1 cellular context compared by ENCODE assay signal in the genomic region with DNA sequence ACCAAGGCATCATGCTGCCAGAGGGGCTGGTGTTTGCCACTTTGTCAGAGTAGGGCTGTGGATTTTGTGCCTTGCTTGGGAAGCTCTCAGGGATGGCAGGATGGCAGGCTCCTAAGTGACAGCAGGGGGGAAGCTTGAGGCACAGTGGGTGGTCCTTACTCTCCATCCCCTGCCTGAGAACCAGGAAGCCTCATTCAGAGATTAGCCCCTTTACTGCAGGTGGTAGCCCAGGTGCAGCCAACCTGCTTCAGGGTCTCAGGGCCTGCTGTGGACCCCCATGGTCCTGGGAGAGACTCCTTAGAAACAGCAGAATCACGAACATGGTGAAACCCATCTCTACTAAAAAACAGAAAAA.
TF ChIP-seq lines count a peak whose summit lies in the region.

No MANE protein-coding gene starts in this region.

TF ChIP-seq in K562, 482 proteins besides CTCF, POLR2A, EP300 and RAD21 (continued from another document):
- TF ChIP-seq, protein P1, sequence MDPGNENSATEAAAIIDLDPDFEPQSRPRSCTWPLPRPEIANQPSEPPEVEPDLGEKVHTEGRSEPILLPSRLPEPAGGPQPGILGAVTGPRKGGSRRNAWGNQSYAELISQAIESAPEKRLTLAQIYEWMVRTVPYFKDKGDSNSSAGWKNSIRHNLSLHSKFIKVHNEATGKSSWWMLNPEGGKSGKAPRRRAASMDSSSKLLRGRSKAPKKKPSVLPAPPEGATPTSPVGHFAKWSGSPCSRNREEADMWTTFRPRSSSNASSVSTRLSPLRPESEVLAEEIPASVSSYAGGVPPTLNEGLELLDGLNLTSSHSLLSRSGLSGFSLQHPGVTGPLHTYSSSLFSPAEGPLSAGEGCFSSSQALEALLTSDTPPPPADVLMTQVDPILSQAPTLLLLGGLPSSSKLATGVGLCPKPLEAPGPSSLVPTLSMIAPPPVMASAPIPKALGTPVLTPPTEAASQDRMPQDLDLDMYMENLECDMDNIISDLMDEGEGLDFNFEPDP (CRISPR knock-in tag; IDR thresholded peaks at IDR 0.05) = no peak
- TF ChIP-seq POLR2B (IDR thresholded peaks at IDR 0.05; ENCODE audit: low read depth, partially characterized antibody) (peak; percentile 46), ZNF589 (CRISPR knock-in tag; IDR thresholded peaks at IDR 0.05; ENCODE audit: low read depth) (0 out of 2 replicates have a peak, but pooled peaks have one; percentile 48), MAZ (CRISPR knock-in tag; conservative IDR thresholded peaks at IDR 0.05 in 1 of 2, IDR thresholded peaks at IDR 0.05 in 1 of 2) (0 out of 4 replicates have a peak, but pooled peaks of 1 of the 2 experiments have one; percentile 25), NR4A1 (CRISPR knock-in tag; IDR thresholded peaks at IDR 0.05) (0 out of 2 replicates have a peak, but pooled peaks have one; percentile 19), NR4A1 (tag; IDR thresholded peaks at IDR 0.05) (no peak), CCAR2 (IDR thresholded peaks at IDR 0.05; ENCODE audit: low read depth, low read length) (no peak), LARP7 (IDR thresholded peaks at IDR 0.05) (no peak), RFX7 (CRISPR knock-in tag; IDR thresholded peaks at IDR 0.05) (no peak), SUPT5H (IDR thresholded peaks at IDR 0.05) (peak; percentile 32; the same call in 1 of the 2 replicates), KDM5B (IDR thresholded peaks at IDR 0.05; ENCODE audit: insufficient replicate concordance, low read depth, low read length) (peak; percentile 26), E2F3 (CRISPR knock-in tag; IDR thresholded peaks at IDR 0.05) (0 out of 2 replicates have a peak, but pooled peaks have one; percentile 40), SMARCA5 (IDR thresholded peaks at IDR 0.05) (no peak), NRF1 (conservative IDR thresholded peaks at IDR 0.05 in 1 of 2, IDR thresholded peaks at IDR 0.05 in 1 of 2) (peak; percentile 52 to 53; a peak in 3 of 4 replicates), NFRKB (IDR thresholded peaks at IDR 0.05; ENCODE audit: low read depth) (0 out of 2 replicates have a peak, but pooled peaks have one; percentile 42), ZBED1 (IDR thresholded peaks at IDR 0.05) (no peak), ZNF324 (CRISPR knock-in tag; IDR thresholded peaks at IDR 0.05) (0 out of 2 replicates have a peak, but pooled peaks have one; percentile 21), POLR2G (IDR thresholded peaks at IDR 0.05; ENCODE audit: low read depth, low read length) (peak; percentile 47), ZNF124 (CRISPR knock-in tag; IDR thresholded peaks at IDR 0.05) (no peak)
- TF ChIP-seq, protein P2, sequence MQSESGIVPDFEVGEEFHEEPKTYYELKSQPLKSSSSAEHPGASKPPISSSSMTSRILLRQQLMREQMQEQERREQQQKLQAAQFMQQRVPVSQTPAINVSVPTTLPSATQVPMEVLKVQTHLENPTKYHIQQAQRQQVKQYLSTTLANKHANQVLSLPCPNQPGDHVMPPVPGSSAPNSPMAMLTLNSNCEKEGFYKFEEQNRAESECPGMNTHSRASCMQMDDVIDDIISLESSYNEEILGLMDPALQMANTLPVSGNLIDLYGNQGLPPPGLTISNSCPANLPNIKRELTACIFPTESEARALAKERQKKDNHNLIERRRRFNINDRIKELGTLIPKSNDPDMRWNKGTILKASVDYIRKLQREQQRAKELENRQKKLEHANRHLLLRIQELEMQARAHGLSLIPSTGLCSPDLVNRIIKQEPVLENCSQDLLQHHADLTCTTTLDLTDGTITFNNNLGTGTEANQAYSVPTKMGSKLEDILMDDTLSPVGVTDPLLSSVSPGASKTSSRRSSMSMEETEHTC (IDR thresholded peaks at IDR 0.05) = 0 out of 2 replicates have a peak, but pooled peaks have one; percentile 12
- TF ChIP-seq, protein P3, sequence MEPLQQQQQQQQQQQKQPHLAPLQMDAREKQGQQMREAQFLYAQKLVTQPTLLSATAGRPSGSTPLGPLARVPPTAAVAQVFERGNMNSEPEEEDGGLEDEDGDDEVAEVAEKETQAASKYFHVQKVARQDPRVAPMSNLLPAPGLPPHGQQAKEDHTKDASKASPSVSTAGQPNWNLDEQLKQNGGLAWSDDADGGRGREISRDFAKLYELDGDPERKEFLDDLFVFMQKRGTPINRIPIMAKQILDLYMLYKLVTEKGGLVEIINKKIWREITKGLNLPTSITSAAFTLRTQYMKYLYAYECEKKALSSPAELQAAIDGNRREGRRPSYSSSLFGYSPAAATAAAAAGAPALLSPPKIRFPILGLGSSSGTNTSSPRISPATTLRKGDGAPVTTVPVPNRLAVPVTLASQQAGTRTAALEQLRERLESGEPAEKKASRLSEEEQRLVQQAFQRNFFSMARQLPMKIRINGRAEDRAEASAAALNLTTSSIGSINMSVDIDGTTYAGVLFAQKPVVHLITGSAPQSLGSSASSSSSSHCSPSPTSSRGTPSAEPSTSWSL (CRISPR knock-in tag; IDR thresholded peaks at IDR 0.05; ENCODE audit: borderline replicate concordance) = 0 out of 2 replicates have a peak, but pooled peaks have one; percentile 31
